24 cellular contexts compared by ENCODE assay signal in the genomic region with DNA sequence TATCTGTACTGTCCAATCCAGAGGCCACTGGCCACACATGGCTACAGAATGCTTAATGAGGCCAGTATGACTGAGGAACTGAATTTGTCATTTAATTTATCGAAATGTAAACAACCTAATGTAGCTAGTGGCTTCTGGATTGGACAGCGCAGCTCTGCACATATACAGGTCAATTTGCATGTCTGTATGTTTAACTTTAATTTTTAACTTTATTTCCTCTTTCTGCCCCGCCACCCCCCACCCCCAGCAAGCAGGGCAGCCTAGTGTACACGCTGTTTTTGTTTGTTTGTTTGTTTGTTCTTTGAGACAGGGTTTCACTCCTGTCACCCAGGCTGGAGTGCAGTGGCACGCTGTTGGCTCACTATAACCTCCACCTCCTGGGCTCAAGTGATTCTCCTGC. TPM values are rescaled to one million over a fixed set of nuclear protein-coding genes. Genes with fewer than 3 reads are reported as not detected.
A peak's percentile ranks its signal among the peaks of the same experiment; 100 is the strongest.
DNase-seq lines count a peak whose midpoint lies in the region; ATAC-seq and TF ChIP-seq lines count a peak whose summit lies in the region.
"Had no signal": no experiment of that assay in that cellular context is flagged by ENCODE, and none has a peak within 500 bp of the region (broad histone marks: within the 10 kb centered on the region; RNA-seq: fewer than 3 reads in every experiment).

No MANE protein-coding gene starts in this region.

- H3K4me3 ChIP-seq in OCI-LY7 (ENCODE audit: low read depth, low read length, poor library complexity, severe bottlenecking), result peak overlapping the region; percentile 58
- H3K4me3 ChIP-seq in esophagus muscularis mucosa, result no peak overlapping the region
- H3K4me3 ChIP-seq: hepatocyte, skin epidermis had no signal

- H3K9me2 ChIP-seq in OCI-LY7 (ENCODE audit: insufficient read depth, low read length), result no peaks in the 10 kb centered on the region

- H4K20me1 ChIP-seq in OCI-LY7 (ENCODE audit: insufficient read depth, low read length), result no peaks in the 10 kb centered on the region

- DNase-seq in OCI-LY7 (ENCODE audit: low spot score), result peak; percentile 36
- no peak for DNase-seq in UCSD-AML1 (lab: John Stamatoyannopoulos, UW; ENCODE audit: unreplicated experiment)
- DNase-seq in activated CD4-positive, alpha-beta T cell treated with anti-CD3 and anti-CD28 coated beads for 36 hours, result no peak
- DNase-seq in esophagus muscularis mucosa (ENCODE audit: extremely low spot score), result no peak
- no peak for DNase-seq in dedifferentiated amniotic fluid mesenchymal stem cell (ENCODE audit: extremely low spot score)
- DNase-seq: activated CD4-positive, alpha-beta memory T cell treated with anti-CD3 and anti-CD28 coated beads, Interleukin-2, amount 10 ng/mL, durations not matched to agents 7 days and 5 days; activated naive CD4-positive, alpha-beta T cell treated with anti-CD3 and anti-CD28 coated beads, Interleukin-2, amount 10 ng/mL, durations not matched to agents 7 days and 5 days; activated T-cell treated with anti-CD3 and anti-CD28 coated beads, Interleukin-2, amount 50 U/mL, for 24 hours; aorta; cerebellar nuclear complex; islet precursor cell; mesenchymal stem cell; MM.1S; NCI-H1694 treated with DMSO at 0.1 percent for 48 hours; NCI-H345; stimulated activated CD4-positive, alpha-beta T cell treated with anti-CD3 and anti-CD28 coated beads, Interleukin-4, amount 100 ng/mL, for 1 hour; substantia nigra had no signal

- intact Hi-C loops in OCI-LY7 (cut with micrococcal nuclease; ENCODE audit: unreplicated experiment) (loop anchor here (1.0 to 5.0 kb wide), 2 partner anchors 16 to 71 kb away; partner anchors contain the start of genes CARD8, LIG1 and ZSWIM9), esophagus muscularis mucosa (cut with DNase I) (no loop called here)
- intact Hi-C loops in activated CD4-positive, alpha-beta T cell treated with anti-CD3 and anti-CD28 coated beads for 36 hours (cut with DNase I, micrococcal nuclease), result no loop called here

- H3K27ac ChIP-seq in OCI-LY7 (ENCODE audit: low read depth, low read length, poor library complexity, severe bottlenecking) (peak overlapping the region; percentile 97), esophagus muscularis mucosa (replicated peaks in 1 of 4) (no peak overlapping the region)
- H3K27ac ChIP-seq: hepatocyte, skin epidermis had no signal

- no peak overlapping the region for H3K4me3 Mint-ChIP-seq in activated CD4-positive, alpha-beta T cell treated with anti-CD3 and anti-CD28 coated beads for 36 hours
- H3K4me3 Mint-ChIP-seq: activated CD4-positive, alpha-beta memory T cell treated with anti-CD3 and anti-CD28 coated beads, Interleukin-2, amount 10 ng/mL, durations not matched to agents 7 days and 5 days; activated naive CD4-positive, alpha-beta T cell treated with anti-CD3 and anti-CD28 coated beads, Interleukin-2, amount 10 ng/mL, durations not matched to agents 7 days and 5 days; activated T-cell treated with anti-CD3 and anti-CD28 coated beads, Interleukin-2, amount 50 U/mL, for 24 hours; nephron had no signal

- TF ChIP-seq EP300 in esophagus muscularis mucosa (IDR thresholded peaks at IDR 0.05), result no peak

- no peaks in the 10 kb centered on the region for H3K4me1 Mint-ChIP-seq in activated CD4-positive, alpha-beta T cell treated with anti-CD3 and anti-CD28 coated beads for 36 hours

- TF ChIP-seq CTCF in OCI-LY7 (conservative IDR thresholded peaks at IDR 0.05; ENCODE audit: low read length) (no peak), esophagus muscularis mucosa (IDR thresholded peaks at IDR 0.05) (no peak)

- POLR2A ChIA-PET in OCI-LY7 (lab: Charles Lee), result interaction anchor here (0.9 to 4.3 kb wide), 3 partner anchors 10 to 75 kb away, joined by 3 to 24 read pairs (median 4); no protein-coding TSS in a partner anchor
- POLR2A ChIA-PET in activated CD4-positive, alpha-beta T cell treated with anti-CD3 and anti-CD28 coated beads for 36 hours (lab: Charles Lee), result interaction anchor here (0.8 kb wide), 1 partner anchor 15 kb away, joined by 3 read pairs; no protein-coding TSS in a partner anchor

- BruUV-seq in OCI-LY7 (replicated peaks; lab: Mats Ljungman, UMichigan), result no TSS peak

- CTCF ChIA-PET in OCI-LY7 (lab: Charles Lee; ENCODE audit: unreplicated experiment), result no interaction called here
- CTCF ChIA-PET in activated CD4-positive, alpha-beta T cell treated with anti-CD3 and anti-CD28 coated beads for 36 hours (lab: Charles Lee), result interaction anchor here (1.1 to 1.7 kb wide), 2 partner anchors 16 to 32 kb away, joined by 3 to 4 read pairs; no protein-coding TSS in a partner anchor

- no peaks in the 10 kb centered on the region for H3K27me3 ChIP-seq in esophagus muscularis mucosa
- H3K27me3 ChIP-seq: hepatocyte had no signal

- peak overlapping the region; percentile 97 for H3K4me2 ChIP-seq in OCI-LY7 (ENCODE audit: low read length)
- H3K4me2 ChIP-seq: hepatocyte had no signal

- 97% methylated on average over 5 of the region's 5 CpGs for WGBS in esophagus muscularis mucosa

- H3K27ac Mint-ChIP-seq in activated CD4-positive, alpha-beta T cell treated with anti-CD3 and anti-CD28 coated beads for 36 hours, result no peak overlapping the region
- H3K27ac Mint-ChIP-seq: activated CD4-positive, alpha-beta memory T cell treated with anti-CD3 and anti-CD28 coated beads, Interleukin-2, amount 10 ng/mL, durations not matched to agents 7 days and 5 days; activated naive CD4-positive, alpha-beta T cell treated with anti-CD3 and anti-CD28 coated beads, Interleukin-2, amount 10 ng/mL, durations not matched to agents 7 days and 5 days; activated T-cell treated with anti-CD3 and anti-CD28 coated beads, Interleukin-2, amount 50 U/mL, for 24 hours; nephron had no signal

- H3K79me2 ChIP-seq in OCI-LY7 (ENCODE audit: insufficient read depth, low read depth, low read length), result no peaks in the 10 kb centered on the region; the same call in 1 of the 2 replicates
- H3K79me2 ChIP-seq: hepatocyte had no signal

- H3K9me3 ChIP-seq in OCI-LY7 (ENCODE audit: low read length), result peaks cover 26% of the 10 kb centered on the region
- H3K9me3 ChIP-seq in esophagus muscularis mucosa, result peaks cover 0 to 14% (median 9%) of the 10 kb centered on the region in 4 donors

- H3K9me3 Mint-ChIP-seq in activated CD4-positive, alpha-beta T cell treated with anti-CD3 and anti-CD28 coated beads for 36 hours (ENCODE audit: low read depth), result peaks cover 8% of the 10 kb centered on the region

- H3K36me3 ChIP-seq in OCI-LY7 (ENCODE audit: insufficient read depth, low read length), result peaks cover 41% of the 10 kb centered on the region
- H3K36me3 ChIP-seq in esophagus muscularis mucosa, result peaks cover 6 to 33% (median 22%) of the 10 kb centered on the region in 4 donors

- ATAC-seq in GM19324 (IDR thresholded peaks at IDR 0.05; ENCODE audit: low FRiP score, unreplicated experiment) (peak; percentile 53), HG02840 (IDR thresholded peaks at IDR 0.05; ENCODE audit: low FRiP score, unreplicated experiment) (peak; percentile 33)
- ATAC-seq in activated CD4-positive, alpha-beta T cell treated with anti-CD3 and anti-CD28 coated beads for 36 hours, result no peak
- ATAC-seq: HCT116, Right ventricle myocardium inferior had no signal

- no peaks in the 10 kb centered on the region for H3K27me3 Mint-ChIP-seq in activated CD4-positive, alpha-beta T cell treated with anti-CD3 and anti-CD28 coated beads for 36 hours
- H3K27me3 Mint-ChIP-seq: activated CD4-positive, alpha-beta memory T cell treated with anti-CD3 and anti-CD28 coated beads, Interleukin-2, amount 10 ng/mL, durations not matched to agents 7 days and 5 days; activated naive CD4-positive, alpha-beta T cell treated with anti-CD3 and anti-CD28 coated beads, Interleukin-2, amount 10 ng/mL, durations not matched to agents 7 days and 5 days; activated T-cell treated with anti-CD3 and anti-CD28 coated beads, Interleukin-2, amount 50 U/mL, for 24 hours had no signal

- H3K36me3 Mint-ChIP-seq in activated CD4-positive, alpha-beta T cell treated with anti-CD3 and anti-CD28 coated beads for 36 hours (ENCODE audit: low read depth), result peaks cover 32% of the 10 kb centered on the region

- H3K4me1 ChIP-seq in OCI-LY7 (ENCODE audit: insufficient read depth, low read length, poor library complexity, severe bottlenecking), result peaks cover 61% of the 10 kb centered on the region
- no peaks in the 10 kb centered on the region for H3K4me1 ChIP-seq in esophagus muscularis mucosa

- no peak for TF ChIP-seq POLR2A in esophagus muscularis mucosa (IDR thresholded peaks at IDR 0.05; ENCODE audit: low read depth)

- H2AFZ ChIP-seq in OCI-LY7 (ENCODE audit: low read length), result peak overlapping the region; percentile 11; the same call in 1 of the 2 replicates
- H2AFZ ChIP-seq: hepatocyte had no signal

RNA-seq across cellular contexts. Expression of gene ZSWIM9, which starts 15.5 kb away (rescaled TPM):
- 3.2 and 4.5 TPM in 2 replicates for total RNA-seq in OCI-LY7 (2014; rRNA removed; shearing (Covaris generic))
- 10.5 and 12.0 TPM in 2 replicates for total RNA-seq in OCI-LY7 (2022)
- total RNA-seq in activated CD4-positive, alpha-beta T cell treated with anti-CD3 and anti-CD28 coated beads for 36 hours, result 10 to 100 TPM in 1 of 2 experiments, 1 to 10 TPM in 1; 7.4 to 10.9 TPM
- 10 to 100 TPM in 2 of 4 donors, 1 to 10 TPM in 2; 4.0 to 15.2 (median 10.4) TPM for total RNA-seq in esophagus muscularis mucosa

RNA-seq across cellular contexts. Expression of gene LIG1, which starts 15.9 kb away (rescaled TPM):
- total RNA-seq in OCI-LY7 (2014; rRNA removed; shearing (Covaris generic)), result 279 and 291 TPM in 2 replicates
- total RNA-seq in OCI-LY7 (2022), result 172 and 219 TPM in 2 replicates
- total RNA-seq in activated CD4-positive, alpha-beta T cell treated with anti-CD3 and anti-CD28 coated beads for 36 hours, result 100 to 1,000 TPM; 193 to 194 TPM
- 1 to 10 TPM; 4.2 to 7.3 (median 6.0) TPM for total RNA-seq in esophagus muscularis mucosa

Comparison
In these comparisons a context has a peak if more than half of its experiments do, and no peak if none do; other contexts are left out.
1. RNA of gene LIG1, which starts 15.9 kb away (total RNA-seq): 172 to 291 TPM in OCI-LY7 and 193 to 194 TPM in activated CD4-positive, alpha-beta T cell treated with anti-CD3 and anti-CD28 coated beads for 36 hours; 4.2 to 7.3 TPM in esophagus muscularis mucosa; every median in the first group is over 10 times any median in the second.